ENCODE assay signal across 8 cellular contexts in the genomic region with DNA sequence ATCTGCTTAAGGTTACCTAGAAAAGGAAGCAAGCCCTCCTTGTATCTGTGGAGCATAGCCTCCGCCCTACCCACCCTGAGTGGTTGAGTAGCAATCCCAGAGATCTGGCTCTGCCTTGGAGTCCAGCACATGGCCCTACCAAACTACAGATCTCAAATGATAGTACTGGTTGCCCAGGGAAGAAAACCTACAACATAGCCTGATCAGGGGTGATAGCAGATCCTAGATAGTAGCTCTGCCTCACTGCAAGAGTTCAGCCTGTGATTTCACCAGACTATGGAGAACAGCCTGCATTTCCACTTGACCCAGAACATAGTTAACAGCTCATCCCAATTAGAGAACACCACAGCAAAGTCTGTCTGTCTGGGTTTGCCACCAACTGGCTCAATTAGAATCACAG.
"Had no signal": no experiment of that assay in that cellular context is flagged by ENCODE, and none has a peak within 500 bp of the region (broad histone marks: within the 10 kb centered on the region; RNA-seq: fewer than 3 reads in every experiment).

No MANE protein-coding gene starts in this region.

- ATAC-seq: HepG2 had no signal

- H2AFZ ChIP-seq: GM23248 had no signal

- H3K9ac ChIP-seq: GM23248, KMS-11 had no signal

- DNase-seq: GM23248, GOT3, H9, HCEC 1CT, HFFc6, KBM-7 had no signal

- H3K27ac ChIP-seq: GM23248, KMS-11 had no signal

- FAIRE-seq: HepG2 had no signal

- H3K4me3 ChIP-seq: GM23248 had no signal

- H3K4me2 ChIP-seq: KMS-11 had no signal
